In genomic region chr1:46595127-46595526, GRCh38 we compare ENCODE assay signal across 11 cellular contexts. TPM values are rescaled to one million over a fixed set of nuclear protein-coding genes. Genes with fewer than 3 reads are reported as not detected.
DNase-seq lines count a peak whose midpoint lies in the region; ATAC-seq and TF ChIP-seq lines count a peak whose summit lies in the region.
"Had no signal": no experiment of that assay in that cellular context is flagged by ENCODE, and none has a peak within 500 bp of the region (broad histone marks: within the 10 kb centered on the region; RNA-seq: fewer than 3 reads in every experiment).

No MANE protein-coding gene starts in this region.

- ATAC-seq in CD4-positive, alpha-beta T cell (ENCODE audit: poor library complexity) = no peak
- ATAC-seq in GM18858 (IDR thresholded peaks at IDR 0.05; ENCODE audit: unreplicated experiment) = no peak

- no peak for TF ChIP-seq POLR2A in esophagus muscularis mucosa (IDR thresholded peaks at IDR 0.05; ENCODE audit: low read depth)

- TF ChIP-seq EP300 in esophagus muscularis mucosa (IDR thresholded peaks at IDR 0.05) = no peak

- H3K27me3 ChIP-seq in CD4-positive, alpha-beta T cell (ENCODE audit: control insufficient read depth, insufficient read depth, low read length) = no peaks in the 10 kb centered on the region
- H3K27me3 ChIP-seq in esophagus muscularis mucosa (no peaks in the 10 kb centered on the region), neural progenitor cell (no peaks in the 10 kb centered on the region)

- POLR2A ChIA-PET in CD4-positive, alpha-beta T cell (lab: Charles Lee) = interaction anchor here (0.8 kb wide), 1 partner anchor 13 kb away, joined by 3 read pairs; no protein-coding TSS in a partner anchor

- H3K36me3 ChIP-seq in esophagus muscularis mucosa = peaks cover 27 to 47% (median 42%) of the 10 kb centered on the region in 4 donors
- H3K36me3 ChIP-seq in neural progenitor cell = no peaks in the 10 kb centered on the region

- H3K9me3 ChIP-seq in CD4-positive, alpha-beta T cell (ENCODE audit: control insufficient read depth, low read length) = no peaks in the 10 kb centered on the region
- H3K9me3 ChIP-seq in esophagus muscularis mucosa (no peaks in the 10 kb centered on the region), neural progenitor cell (ENCODE audit: low read depth) (no peaks in the 10 kb centered on the region)

- no peak for TF ChIP-seq CTCF in CD4-positive, alpha-beta T cell (IDR thresholded peaks at IDR 0.05)
- no peak for TF ChIP-seq CTCF in esophagus muscularis mucosa (IDR thresholded peaks at IDR 0.05)
- no peak for TF ChIP-seq CTCF in neural progenitor cell (IDR thresholded peaks at IDR 0.05)

- H3K9ac ChIP-seq in neural progenitor cell = no peak overlapping the region
- H3K9ac ChIP-seq: GM23248 had no signal

- DNase-seq in CD4-positive, alpha-beta T cell = no peak
- DNase-seq in NOMO-1 treated with DMSO at 0.1 percent for 48 hours (lab: John Stamatoyannopoulos, UW; ENCODE audit: unreplicated experiment) (peak; percentile 80), esophagus muscularis mucosa (ENCODE audit: extremely low spot score) (peak; percentile 93), pons (ENCODE audit: low spot score) (peak; percentile 82), neural progenitor cell (ENCODE audit: low spot score) (no peak), D341Med (ENCODE audit: low spot score) (no peak), NCI-H2029 treated with DMSO at 0.1 percent for 48 hours (lab: John Stamatoyannopoulos, UW) (no peak)
- DNase-seq: Calu3, GM23248, NCI-H1417 treated with DMSO at 0.1 percent for 48 hours had no signal

- no peaks in the 10 kb centered on the region for H4K20me1 ChIP-seq in neural progenitor cell (ENCODE audit: low read depth)

- no peaks in the 10 kb centered on the region for H3K79me2 ChIP-seq in neural progenitor cell (ENCODE audit: low read depth)

- H3K4me2 ChIP-seq in neural progenitor cell = no peak overlapping the region

- peaks cover 59% of the 10 kb centered on the region for H3K4me1 Mint-ChIP-seq in CD4-positive, alpha-beta T cell (ENCODE audit: low read depth)
- no peaks in the 10 kb centered on the region for H3K4me1 Mint-ChIP-seq in neural progenitor cell

- H3K4me1 ChIP-seq in esophagus muscularis mucosa (peaks cover 0 to 27% (median 15%) of the 10 kb centered on the region in 4 donors), neural progenitor cell (peaks cover 7% of the 10 kb centered on the region)

- H3K36me3 Mint-ChIP-seq in CD4-positive, alpha-beta T cell (ENCODE audit: low read depth) = peaks cover 49% of the 10 kb centered on the region
- H3K36me3 Mint-ChIP-seq in neural progenitor cell = peaks cover 17% of the 10 kb centered on the region

- no peak overlapping the region for H3K4me3 ChIP-seq in esophagus muscularis mucosa
- H3K4me3 ChIP-seq in neural progenitor cell = no peak overlapping the region
- H3K4me3 ChIP-seq: GM23248 had no signal

- intact Hi-C loops in CD4-positive, alpha-beta T cell (cut with DNase I, micrococcal nuclease) = no loop called here
- intact Hi-C loops in esophagus muscularis mucosa (cut with DNase I) = no loop called here

- no peak overlapping the region for H3K27ac Mint-ChIP-seq in CD4-positive, alpha-beta T cell
- H3K27ac Mint-ChIP-seq in neural progenitor cell = no peak overlapping the region

- no peak overlapping the region for H3K27ac ChIP-seq in CD4-positive, alpha-beta T cell (ENCODE audit: low read depth, low read length)
- peak overlapping the region in 3 of 4 donors; percentile 52 to 71 (median 58) for H3K27ac ChIP-seq in esophagus muscularis mucosa (replicated peaks in 1 of 4)
- H3K27ac ChIP-seq in neural progenitor cell = no peak overlapping the region
- H3K27ac ChIP-seq: GM23248 had no signal

- no peaks in the 10 kb centered on the region for H3F3A ChIP-seq in neural progenitor cell (ENCODE audit: low read depth)

- H2AFZ ChIP-seq in neural progenitor cell (replicated peaks) = no peak overlapping the region
- H2AFZ ChIP-seq: GM23248 had no signal

- 62% methylated on average over 3 of the region's 3 CpGs for WGBS in esophagus muscularis mucosa

- no peaks in the 10 kb centered on the region for H3K27me3 Mint-ChIP-seq in CD4-positive, alpha-beta T cell
- H3K27me3 Mint-ChIP-seq in neural progenitor cell (ENCODE audit: insufficient read depth, low read depth) = no peaks in the 10 kb centered on the region

- no peaks in the 10 kb centered on the region for H3K9me3 Mint-ChIP-seq in CD4-positive, alpha-beta T cell
- no peaks in the 10 kb centered on the region for H3K9me3 Mint-ChIP-seq in neural progenitor cell

- H3K4me3 Mint-ChIP-seq in CD4-positive, alpha-beta T cell = peak overlapping the region; percentile 52
- no peak overlapping the region for H3K4me3 Mint-ChIP-seq in neural progenitor cell

- CTCF ChIA-PET in CD4-positive, alpha-beta T cell (lab: Charles Lee) = interaction anchor here (0.7 kb wide), 1 partner anchor 15 kb away, joined by 3 read pairs; no protein-coding TSS in a partner anchor

RNA-seq across cellular contexts. Expression of gene MKNK1, which starts 8.9 kb away (rescaled TPM):
- total RNA-seq in CD4-positive, alpha-beta T cell = 10 to 100 TPM; 27.1 to 29.6 TPM
- total RNA-seq in esophagus muscularis mucosa (10 to 100 TPM; 27.7 to 37.0 (median 29.3) TPM), neural progenitor cell (ENCODE audit: low replicate concordance) (10.5 and 16.4 TPM in 2 replicates)

RNA-seq across cellular contexts. Expression of gene MOB3C, which starts 21.5 kb away (rescaled TPM):
- 1 to 10 TPM; 6.7 to 7.8 TPM for total RNA-seq in CD4-positive, alpha-beta T cell
- 10 to 100 TPM; 19.5 to 27.0 (median 24.4) TPM for total RNA-seq in esophagus muscularis mucosa
- 1.1 and 2.3 TPM in 2 replicates for total RNA-seq in neural progenitor cell (ENCODE audit: low replicate concordance)

RNA-seq across cellular contexts. Expression of gene KNCN, which starts 43.7 kb away (rescaled TPM):
- total RNA-seq in CD4-positive, alpha-beta T cell = not detected
- total RNA-seq in esophagus muscularis mucosa = not detected
- not detected in 2 replicates for total RNA-seq in neural progenitor cell (ENCODE audit: low replicate concordance)
- total RNA-seq: Calu3, GM23248 had no signal

Comparison
In these comparisons a context has a peak if more than half of its experiments do, and no peak if none do; other contexts are left out.
1. DNase-seq: peak in NOMO-1 treated with DMSO at 0.1 percent for 48 hours (single experiment), esophagus muscularis mucosa (single experiment) and pons (single experiment); none in CD4-positive, alpha-beta T cell (0 of 10), neural progenitor cell (single experiment), D341Med (single experiment) and NCI-H2029 treated with DMSO at 0.1 percent for 48 hours (single experiment).
2. H3K27ac ChIP-seq: peak in esophagus muscularis mucosa (3 of 4); none in CD4-positive, alpha-beta T cell (single experiment) and neural progenitor cell (single experiment).